24 cellular contexts compared by ENCODE assay signal in genomic region chr12:23533699-23534098, GRCh38.
DNase-seq lines count a peak whose midpoint lies in the region; ATAC-seq, FAIRE-seq and TF ChIP-seq lines count a peak whose summit lies in the region.
"Had no signal": no experiment of that assay in that cellular context is flagged by ENCODE, and none has a peak within 500 bp of the region (broad histone marks: within the 10 kb centered on the region; RNA-seq: fewer than 3 reads in every experiment).

No MANE protein-coding gene starts in this region.

- no peak overlapping the region for H3K4ac ChIP-seq in H1 (replicated peaks; ENCODE audit: insufficient read length, low read depth, low read length)

- H2AFZ ChIP-seq in GM12878 (ENCODE audit: control insufficient read depth, low read depth, low read length) (no peak overlapping the region), H1 (ENCODE audit: low read length) (no peak overlapping the region)

- no peak overlapping the region for H2BK12ac ChIP-seq in H1 (ENCODE audit: low read depth, low read length)

- H3K18ac ChIP-seq in H1 (ENCODE audit: extremely low read depth, low read length) = no peak overlapping the region

- H2BK120ac ChIP-seq in H1 (replicated peaks; ENCODE audit: low read depth, low read length) = no peak overlapping the region

- no peaks in the 10 kb centered on the region for H3K27me3 ChIP-seq in BLaER1 treated with 17β-estradiol and CSF1 and Interleukin-3, amounts not matched to agents 10 nM and 100 nM
- no peaks in the 10 kb centered on the region for H3K27me3 ChIP-seq in GM12878 (replicated peaks in 1 of 2; ENCODE audit: control insufficient read depth in 2 of 2, insufficient read depth in 2 of 2, low read length in 1 of 2)
- no peaks in the 10 kb centered on the region for H3K27me3 ChIP-seq in H1 (replicated peaks in 1 of 4; ENCODE audit: control insufficient read depth in 3 of 4, extremely low read depth in 1 of 4, insufficient read depth in 3 of 4, low read length in 3 of 4)
- H3K27me3 ChIP-seq in uterus = no peaks in the 10 kb centered on the region
- H3K27me3 ChIP-seq: BE2C had no signal

- no peaks in the 10 kb centered on the region for H4K20me1 ChIP-seq in BLaER1 treated with 17β-estradiol and CSF1 and Interleukin-3, amounts not matched to agents 10 nM and 100 nM
- no peaks in the 10 kb centered on the region for H4K20me1 ChIP-seq in GM12878 (ENCODE audit: control insufficient read depth, insufficient read depth)
- no peaks in the 10 kb centered on the region for H4K20me1 ChIP-seq in H1 (replicated peaks in 1 of 2; ENCODE audit: control insufficient read depth in 1 of 2, insufficient read depth in 2 of 2, low read length in 2 of 2)

- H3K4me1 ChIP-seq in BLaER1 treated with 17β-estradiol and CSF1 and Interleukin-3, amounts not matched to agents 10 nM and 100 nM = peaks cover 5 to 53% (median 29%) of the 10 kb centered on the region in 10 experiments; a peak in 17 of 20 replicates
- H3K4me1 ChIP-seq in GM12878 (ENCODE audit: control insufficient read depth, insufficient read depth, low read length) = peaks cover 4% of the 10 kb centered on the region; the same call in 1 of the 2 replicates
- H3K4me1 ChIP-seq in H1 (replicated peaks in 1 of 4; ENCODE audit: control insufficient read depth in 3 of 4, insufficient read depth in 4 of 4, low read length in 3 of 4) = peaks cover 0 to 2% (median 0%) of the 10 kb centered on the region in 4 experiments; a peak in 2 of 7 replicates
- no peaks in the 10 kb centered on the region for H3K4me1 ChIP-seq in uterus
- H3K4me1 ChIP-seq: BE2C had no signal

- H3K9ac ChIP-seq in BLaER1 treated with 17β-estradiol and CSF1 and Interleukin-3, amounts not matched to agents 10 nM and 100 nM = no peak overlapping the region
- H3K9ac ChIP-seq in GM12878 (ENCODE audit: control insufficient read depth, insufficient read depth, low read length) = no peak overlapping the region
- no peak overlapping the region for H3K9ac ChIP-seq in H1 (replicated peaks in 1 of 4; ENCODE audit: extremely low read depth in 1 of 4, low read depth in 3 of 4, low read length in 3 of 4)

- TF ChIP-seq CTCF in GM12878 (IDR thresholded peaks at IDR 0.05 in 2 of 3, conservative IDR thresholded peaks at IDR 0.05 in 1 of 3; ENCODE audit: control insufficient read depth in 2 of 3, extremely low read depth in 1 of 3, insufficient read depth in 1 of 3, low read depth in 3 of 3, low read length in 3 of 3) = no peak
- TF ChIP-seq CTCF in H1 (IDR thresholded peaks at IDR 0.05; ENCODE audit: control extremely low read depth in 1 of 3, insufficient read depth in 1 of 3, low read depth in 1 of 3, low read length in 3 of 3) = no peak
- TF ChIP-seq CTCF in uterus (IDR thresholded peaks at IDR 0.05) = no peak

- in situ Hi-C loops in GM12878 (cut with MboI) = no loop called here

- no peak overlapping the region for H2AK5ac ChIP-seq in H1 (ENCODE audit: low read depth, low read length)

- intact Hi-C loops in GM12878 (cut with micrococcal nuclease; ENCODE audit: unreplicated experiment) = no loop called here
- intact Hi-C loops in uterus (cut with DNase I; ENCODE audit: low total_unique reads) = no loop called here

- 100% methylated on average over 1 of the region's 1 CpG for WGBS in GM12878 (ENCODE audit: insufficient coverage, insufficient replicate concordance, low lambda C conversion rate, missing lambda C conversion rate)
- 100% methylated on average over 1 of the region's 1 CpG; no CpG with 5 or more reads in 1 of the 2 experiments for WGBS in H1 (ENCODE audit: extremely low coverage in 1 of 2, insufficient coverage in 1 of 2, insufficient read length in 1 of 2, insufficient replicate concordance in 2 of 2, low coverage in 1 of 2, low lambda C conversion rate in 2 of 2, missing lambda C conversion rate in 1 of 2), 2 experiments

- H2BK5ac ChIP-seq in H1 (ENCODE audit: low read depth, low read length) = no peak overlapping the region

- H4K8ac ChIP-seq in H1 (ENCODE audit: extremely low read depth, insufficient read depth, low read length) = no peak overlapping the region

- no peak overlapping the region for H2BK20ac ChIP-seq in H1 (ENCODE audit: low read length)

- DNase-seq in GM12878 (ENCODE audit: low read depth, low spot score) = no peak
- no peak for DNase-seq in H1 (ENCODE audit: low read depth in 1 of 2, low spot score in 2 of 2)
- DNase-seq in H54 (ENCODE audit: insufficient read length, low spot score) = no peak
- DNase-seq in uterus = no peak
- no peak for DNase-seq in NCI-H146 (lab: John Stamatoyannopoulos, UW)
- DNase-seq: 8988T; ACHN; C1 segment of cervical spinal cord; CD4-positive, alpha-beta memory T cell; CD4-positive, CD25-positive, alpha-beta regulatory T cell; CD8-positive, alpha-beta memory T cell; COR-L47; DMS 273 treated with DMSO at 0.1 percent for 48 hours; DMS153; DMS79; DND-41; EL; GDM1 had no signal

- no peak overlapping the region for H3K4me3 ChIP-seq in BLaER1 treated with 17β-estradiol and CSF1 and Interleukin-3, amounts not matched to agents 10 nM and 100 nM
- H3K4me3 ChIP-seq in GM12878 (no peak overlapping the region), H1 (ENCODE audit: extremely low read depth in 1 of 4, insufficient read depth in 2 of 4, low read depth in 3 of 4, low read length in 4 of 4) (no peak overlapping the region), uterus (no peak overlapping the region)

- no peak overlapping the region for H3K23ac ChIP-seq in H1 (ENCODE audit: insufficient read length)

- no peak overlapping the region for H4K5ac ChIP-seq in H1 (ENCODE audit: insufficient read length, low read depth, low read length)

- FAIRE-seq in GM12878 (lab: Jason Lieb, UNC) = no peak
- FAIRE-seq in H1 (lab: Jason Lieb, UNC) = peak; percentile 60
- FAIRE-seq in H54 (lab: Jason Lieb, UNC) = no peak
- FAIRE-seq: A204.1, GM12891, GM19239 had no signal

- TF ChIP-seq EP300 in GM12878 (IDR thresholded peaks at IDR 0.05; ENCODE audit: borderline replicate concordance in 1 of 2, control insufficient read depth in 1 of 2, low read depth in 2 of 2, low read length in 2 of 2) (no peak), H1 (IDR thresholded peaks at IDR 0.05; ENCODE audit: borderline replicate concordance in 1 of 2, low read depth in 2 of 2, low read length in 2 of 2) (no peak)

- H3K9me3 ChIP-seq in BLaER1 treated with 17β-estradiol and CSF1 and Interleukin-3, amounts not matched to agents 10 nM and 100 nM (replicated peaks in 1 of 11) = peaks cover 0 to 5% (median 0%) of the 10 kb centered on the region in 11 experiments; a peak in 1 of 22 replicates
- H3K9me3 ChIP-seq in GM12878 (replicated peaks; ENCODE audit: control insufficient read depth, insufficient read depth, low read length) = no peaks in the 10 kb centered on the region
- H3K9me3 ChIP-seq in H1 (ENCODE audit: insufficient read depth in 2 of 2, low read depth in 1 of 2, low read length in 1 of 2) = peaks cover 0 to under 1% of the 10 kb centered on the region in 2 experiments; a peak in 1 of 4 replicates
- no peaks in the 10 kb centered on the region for H3K9me3 ChIP-seq in uterus
- H3K9me3 ChIP-seq: BE2C had no signal

- H3K79me1 ChIP-seq in H1 (ENCODE audit: low read depth, low read length) = no peaks in the 10 kb centered on the region

- no peak overlapping the region for H4K91ac ChIP-seq in H1 (replicated peaks; ENCODE audit: insufficient read length, low read length)

- no peaks in the 10 kb centered on the region for H3K36me3 ChIP-seq in BLaER1 treated with 17β-estradiol and CSF1 and Interleukin-3, amounts not matched to agents 10 nM and 100 nM
- H3K36me3 ChIP-seq in GM12878 (ENCODE audit: control insufficient read depth in 2 of 2, insufficient read depth in 2 of 2, low read length in 1 of 2) = no peaks in the 10 kb centered on the region
- no peaks in the 10 kb centered on the region for H3K36me3 ChIP-seq in H1 (ENCODE audit: control insufficient read depth in 2 of 4, insufficient read depth in 4 of 4, low read length in 3 of 4)
- H3K36me3 ChIP-seq in uterus = no peaks in the 10 kb centered on the region
- H3K36me3 ChIP-seq: BE2C had no signal

- RAD21 ChIA-PET in GM12878 (lab: Charles Lee; ENCODE audit: unreplicated experiment) = no interaction called here

- TF ChIP-seq RAD21 in GM12878 (IDR thresholded peaks at IDR 0.05; ENCODE audit: insufficient read depth, low read depth, low read length) (no peak), H1 (IDR thresholded peaks at IDR 0.05 in 1 of 2, conservative IDR thresholded peaks at IDR 0.05 in 1 of 2; ENCODE audit: low read depth in 2 of 2, low read length in 2 of 2) (no peak)

- H3K14ac ChIP-seq in H1 (ENCODE audit: insufficient read length) = no peak overlapping the region

- POLR2A ChIA-PET in GM12878 (lab: Charles Lee) = no interaction called here
- POLR2A ChIA-PET in H1 (lab: Charles Lee; ENCODE audit: partially characterized antibody) = no interaction called here

- no peaks in the 10 kb centered on the region for H3K23me2 ChIP-seq in H1 (ENCODE audit: low read depth, low read length)

- no peak overlapping the region for H3K56ac ChIP-seq in H1 (replicated peaks; ENCODE audit: insufficient read length, low read depth, low read length)

- SMC1A ChIA-PET in GM12878 (lab: Charles Lee; ENCODE audit: uncharacterized antibody, unreplicated experiment) = interaction anchor here (0.6 kb wide), 1 partner anchor 167 kb away, joined by 4 read pairs; no protein-coding TSS in a partner anchor

- CTCF ChIA-PET in GM12878 (lab: Yijun Ruan, JAX) = no interaction called here
- CTCF ChIA-PET in H1 (lab: Charles Lee; ENCODE audit: partially characterized antibody) = no interaction called here

- H3K4me2 ChIP-seq in BLaER1 treated with 17β-estradiol and CSF1 and Interleukin-3, amounts not matched to agents 10 nM and 100 nM = peak overlapping the region in 6 of 11 experiments; percentile 47 to 65 (median 60); a peak in 8 of 22 replicates
- H3K4me2 ChIP-seq in GM12878 (ENCODE audit: control insufficient read depth, insufficient read depth) = no peak overlapping the region
- H3K4me2 ChIP-seq in H1 (ENCODE audit: insufficient read depth in 1 of 2, low read depth in 2 of 2, low read length in 2 of 2) = no peak overlapping the region

- BruUV-seq in GM12878 (replicated peaks; lab: Mats Ljungman, UMichigan) = no TSS peak

- no peak overlapping the region for H2BK15ac ChIP-seq in H1 (ENCODE audit: low read length)

- no peaks in the 10 kb centered on the region for H3K79me2 ChIP-seq in GM12878 (ENCODE audit: control insufficient read depth, insufficient read depth, low read length)
- H3K79me2 ChIP-seq in H1 (ENCODE audit: control insufficient read depth in 1 of 2, insufficient read depth in 2 of 2, low read length in 2 of 2) = no peaks in the 10 kb centered on the region

- no peak for ATAC-seq in GM12878
- ATAC-seq in GM19328 (IDR thresholded peaks at IDR 0.05; ENCODE audit: unreplicated experiment) = no peak

- TF ChIP-seq POLR2A in GM12878 (IDR thresholded peaks at IDR 0.05; ENCODE audit: low read depth, low read length) = no peak
- no peak for TF ChIP-seq POLR2A in H1 (IDR thresholded peaks at IDR 0.05; ENCODE audit: control extremely low read depth in 1 of 2, low read depth in 2 of 2, low read length in 2 of 2)
- no peak for TF ChIP-seq POLR2A in H54 (IDR thresholded peaks at IDR 0.05; ENCODE audit: low read depth, low read length)
- TF ChIP-seq POLR2A in uterus (IDR thresholded peaks at IDR 0.05) = no peak

- H3K27ac ChIP-seq in BLaER1 treated with 17β-estradiol and CSF1 and Interleukin-3, amounts not matched to agents 10 nM and 100 nM = no peak overlapping the region
- H3K27ac ChIP-seq in GM12878 (ENCODE audit: control insufficient read depth, insufficient read depth) (no peak overlapping the region), H1 (ENCODE audit: low read depth, low read length) (no peak overlapping the region), uterus (no peak overlapping the region)

Comparison
In these comparisons a context has a peak if more than half of its experiments do, and no peak if none do; other contexts are left out.
1. H3K4me2 ChIP-seq: peak in BLaER1 treated with 17β-estradiol and CSF1 and Interleukin-3, amounts not matched to agents 10 nM and 100 nM (6 of 11); none in GM12878 (single experiment) and H1 (0 of 2).